In the genomic region with DNA sequence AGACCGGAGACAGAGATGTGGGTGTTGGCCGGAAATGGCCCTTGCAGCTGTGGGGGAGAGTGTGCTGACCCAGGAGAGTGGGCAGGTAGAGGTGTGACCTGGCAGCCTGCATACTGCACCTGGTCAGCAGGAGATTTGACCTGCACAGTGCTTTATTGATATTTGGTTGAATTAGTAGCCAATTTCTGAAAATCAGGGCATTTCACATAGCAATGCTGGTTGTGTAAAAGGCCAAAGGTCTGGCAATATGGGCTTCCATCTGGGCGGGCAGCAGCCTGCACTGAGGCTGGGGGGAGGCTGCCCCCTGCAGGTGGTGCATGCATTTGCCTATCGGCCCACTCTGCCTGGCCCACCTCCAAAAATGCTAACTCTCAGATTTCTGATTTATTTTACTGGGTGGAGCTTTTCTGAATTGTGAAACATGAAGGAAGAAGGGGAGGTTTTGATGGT, we compare ENCODE assay signal across 8 cellular contexts. TPM values are rescaled to one million over a fixed set of nuclear protein-coding genes. Genes with fewer than 3 reads are reported as not detected.
DNase-seq lines count a peak whose midpoint lies in the region; TF ChIP-seq lines count a peak whose summit lies in the region.

No MANE protein-coding gene starts in this region.

- no peak overlapping the region for H3K27ac Mint-ChIP-seq in progenitor cell of endocrine pancreas

- no peaks in the 10 kb centered on the region for H3K4me1 Mint-ChIP-seq in progenitor cell of endocrine pancreas (ENCODE audit: low read depth)

- H3K36me3 Mint-ChIP-seq in progenitor cell of endocrine pancreas (ENCODE audit: insufficient read depth), result no peaks in the 10 kb centered on the region

- in situ Hi-C loops in GM13976 (cut with MboI; ENCODE audit: low sequenced_read_pairs, unreplicated experiment), result no loop called here

- DNase-seq in AG10803 (ENCODE audit: low read depth) (peak; percentile 49), GM13976 (ENCODE audit: low spot score) (no peak), SHP77 treated with DMSO at 0.1 percent for 48 hours (lab: John Stamatoyannopoulos, UW) (peak; percentile 13), fibroblast of mammary gland (ENCODE audit: low read depth) (peak; percentile 61), progenitor cell of endocrine pancreas (ENCODE audit: low spot score, unreplicated experiment) (peak; percentile 26), Ammon's horn (ENCODE audit: low spot score) (no peak), HCEC 1CT (no peak), SW480 (ENCODE audit: low spot score) (no peak)

- peaks cover 12% of the 10 kb centered on the region for H3K27me3 Mint-ChIP-seq in progenitor cell of endocrine pancreas

- H3K9me3 Mint-ChIP-seq in progenitor cell of endocrine pancreas (ENCODE audit: low read depth), result peaks cover 14% of the 10 kb centered on the region

- H3K4me3 Mint-ChIP-seq in progenitor cell of endocrine pancreas (ENCODE audit: low read depth), result no peak overlapping the region

- H3K4me3 ChIP-seq in AG10803 (ENCODE audit: low read length), result no peak overlapping the region
- H3K4me3 ChIP-seq in fibroblast of mammary gland (ENCODE audit: control insufficient read depth, low read depth, low read length), result no peak overlapping the region

- TF ChIP-seq CTCF in AG10803 (conservative IDR thresholded peaks at IDR 0.05; ENCODE audit: low read length) (peak; percentile 65), GM13976 (IDR thresholded peaks at IDR 0.05; ENCODE audit: borderline replicate concordance, control extremely low read depth, extremely low read depth, insufficient read depth, missing control alignments) (peak; percentile 29), fibroblast of mammary gland (conservative IDR thresholded peaks at IDR 0.05; ENCODE audit: control insufficient read depth, insufficient read depth, low read depth, low read length) (peak; percentile 67), progenitor cell of endocrine pancreas (IDR thresholded peaks at IDR 0.05; ENCODE audit: unreplicated experiment) (peak; percentile 75)

RNA-seq across cellular contexts. Expression of gene MGLL, which starts 9.4 kb away (rescaled TPM):
- total RNA-seq in progenitor cell of endocrine pancreas, result 0.43 and 0.62 TPM in 2 replicates

Comparison
In these comparisons a context has a peak if more than half of its experiments do, and no peak if none do; other contexts are left out.
1. DNase-seq: peak in AG10803 (single experiment), SHP77 treated with DMSO at 0.1 percent for 48 hours (single experiment), fibroblast of mammary gland (single experiment) and progenitor cell of endocrine pancreas (single experiment); none in GM13976 (single experiment), Ammon's horn (single experiment), HCEC 1CT (single experiment) and SW480 (single experiment).
2. Peak in every context shown above with its lines, with median percentiles within 50 percentile points of each other: CTCF ChIP-seq.